Comparison of ENCODE assay signal across 15 cellular contexts in genomic region chr10:16656886-16657285, GRCh38.
DNase-seq lines count a peak whose midpoint lies in the region; ATAC-seq, FAIRE-seq and TF ChIP-seq lines count a peak whose summit lies in the region.
"Had no signal": no experiment of that assay in that cellular context is flagged by ENCODE, and none has a peak within 500 bp of the region (broad histone marks: within the 10 kb centered on the region; RNA-seq: fewer than 3 reads in every experiment).

No MANE protein-coding gene starts in this region.

- H3K4me3 Mint-ChIP-seq in brain: peak overlapping the region in 1 of 5 experiments; percentile 45
- H3K4me3 Mint-ChIP-seq: CD4-positive, CD25-positive, alpha-beta regulatory T cell; GM23338 had no signal

- H3K9me3 Mint-ChIP-seq in brain: no peaks in the 10 kb centered on the region
- H3K9me3 Mint-ChIP-seq: GM23338 had no signal

- no peak for ATAC-seq in HG02763 (IDR thresholded peaks at IDR 0.05; ENCODE audit: unreplicated experiment)
- ATAC-seq: GM12878, GM23338 had no signal

- H3K27ac Mint-ChIP-seq in brain: peak overlapping the region in 3 of 5 experiments; percentile 19 to 52 (median 26)
- H3K27ac Mint-ChIP-seq: CD4-positive, CD25-positive, alpha-beta regulatory T cell; GM23338 had no signal

- TF ChIP-seq CTCF in brain (conservative IDR thresholded peaks at IDR 0.05) (no peak), GM20000 (IDR thresholded peaks at IDR 0.05; ENCODE audit: extremely low read depth, missing control alignments) (no peak)

- no peak for TF ChIP-seq POLR2A in GM12891 (IDR thresholded peaks at IDR 0.05; ENCODE audit: low read depth, low read length)

- DNase-seq in GM12891 (ENCODE audit: insufficient read length, low spot score) (no peak), NCI-H69 (lab: John Stamatoyannopoulos, UW) (peak; percentile 16), retina (peak; percentile 36), RPMI8226 (no peak), NCI-H226 (no peak), GM20000 (ENCODE audit: low spot score) (no peak)
- DNase-seq: ACHN; Calu3; CD4-positive, CD25-positive, alpha-beta regulatory T cell; DMS 273 treated with DMSO at 0.1 percent for 48 hours; H7 had no signal

- FAIRE-seq in GM12891 (lab: Jason Lieb, UNC): peak; percentile 23
- FAIRE-seq: GM12878 had no signal

- H3K36me3 Mint-ChIP-seq in brain: no peaks in the 10 kb centered on the region

- H3K4me1 Mint-ChIP-seq in brain: peaks cover 14% of the 10 kb centered on the region
- H3K4me1 Mint-ChIP-seq: GM23338 had no signal

- peaks cover 3% of the 10 kb centered on the region for H3K27me3 Mint-ChIP-seq in brain
- H3K27me3 Mint-ChIP-seq: CD4-positive, CD25-positive, alpha-beta regulatory T cell had no signal

TF ChIP-seq in GM12891, 5 proteins besides CTCF, POLR2A, EP300 and RAD21:
- TF ChIP-seq TAF1 (IDR thresholded peaks at IDR 0.05; ENCODE audit: low read depth, low read length) (no peak), SPI1 (IDR thresholded peaks at IDR 0.05; ENCODE audit: low read depth, low read length) (no peak), POU2F2 (IDR thresholded peaks at IDR 0.05; ENCODE audit: low read depth, low read length) (no peak)

Comparison
In these comparisons a context has a peak if more than half of its experiments do, and no peak if none do; other contexts are left out.
1. DNase-seq: peak in NCI-H69 (single experiment) and retina (single experiment); none in GM12891 (single experiment), RPMI8226 (single experiment), NCI-H226 (single experiment) and GM20000 (single experiment).